In genomic region chr18:59993560-59993959, GRCh38 we compare ENCODE assay signal across 25 cellular contexts.
"Had no signal": no experiment of that assay in that cellular context is flagged by ENCODE, and none has a peak within 500 bp of the region (broad histone marks: within the 10 kb centered on the region; RNA-seq: fewer than 3 reads in every experiment).

No MANE protein-coding gene starts in this region.

- H3K4me3 Mint-ChIP-seq: activated B cell treated with CpG ODN at 0.5 μM for 24 hours; activated T-cell treated with anti-CD3 and anti-CD28 coated beads, Interleukin-2, amount 50 U/mL, for 72 hours; effector memory CD8-positive, alpha-beta T cell; memory B cell; naive thymus-derived CD4-positive, alpha-beta T cell; stimulated activated memory B cell treated with anti-CD40 and anti-IgM and Interleukin-4, amounts not matched to agents 10 μg/mL and 1 μg/mL and 100 μg/mL, for 72 hours; stimulated activated naive CD8-positive, alpha-beta T cell treated with anti-CD3 and anti-CD28 coated beads, Interleukin-15, amount 100 ng/mL, for 72 hours; T-helper 2 cell treated with Interferon-gamma antibody and Interleukin-4, amounts not matched to agents 5 μg/mL and 100 μg/mL, for 36 hours had no signal

- H3K36me3 ChIP-seq: ovary, right lobe of liver, upper lobe of left lung, vagina had no signal

- H3K27me3 ChIP-seq: ovary, right lobe of liver, upper lobe of left lung, vagina had no signal

- DNase-seq: activated B cell treated with CpG ODN at 0.5 μM for 24 hours; activated CD4-positive, alpha-beta T cell treated with anti-CD3 and anti-CD28 coated beads, Interleukin-2, amount 50 U/mL, for 1 hour; activated naive CD4-positive, alpha-beta T cell; activated T-cell treated with anti-CD3 and anti-CD28 coated beads for 4 hours; activated T-cell treated with anti-CD3 and anti-CD28 coated beads, Interleukin-2, amount 50 U/mL, for 72 hours; anterior cingulate cortex; body of pancreas; effector memory CD8-positive, alpha-beta T cell; kidney; midbrain; naive thymus-derived CD4-positive, alpha-beta T cell; ovary; right lobe of liver; stimulated activated CD4-positive, alpha-beta T cell treated with anti-CD3 and anti-CD28 coated beads, Interleukin-4, amount 100 ng/mL, for 24 hours; stimulated activated naive CD8-positive, alpha-beta T cell treated with anti-CD3 and anti-CD28 coated beads, Interleukin-15, amount 100 ng/mL, for 72 hours; substantia nigra; upper lobe of left lung had no signal

- FAIRE-seq: kidney had no signal

- H3K4me1 ChIP-seq: body of pancreas, right lobe of liver, upper lobe of left lung, vagina had no signal

- H3K4me3 ChIP-seq: body of pancreas, coronary artery, ovary, right lobe of liver, skin epidermis, upper lobe of left lung, vagina had no signal

- H3K9me3 ChIP-seq: body of pancreas, ovary, right lobe of liver, upper lobe of left lung, vagina had no signal

- H3K4me1 Mint-ChIP-seq: activated B cell treated with CpG ODN at 0.5 μM for 24 hours; memory B cell; stimulated activated memory B cell treated with anti-CD40 and anti-IgM and Interleukin-4, amounts not matched to agents 10 μg/mL and 1 μg/mL and 100 μg/mL, for 72 hours; stimulated activated naive CD8-positive, alpha-beta T cell treated with anti-CD3 and anti-CD28 coated beads, Interleukin-15, amount 100 ng/mL, for 72 hours had no signal

- H3K36me3 Mint-ChIP-seq: activated naive CD4-positive, alpha-beta T cell treated with anti-CD3 and anti-CD28 coated beads, Interleukin-2, amount 50 U/mL, for 72 hours; memory B cell; naive thymus-derived CD4-positive, alpha-beta T cell; stimulated activated memory B cell treated with anti-CD40 and anti-IgM and Interleukin-4, amounts not matched to agents 10 μg/mL and 1 μg/mL and 100 μg/mL, for 72 hours had no signal

- H3K27ac ChIP-seq: body of pancreas, coronary artery, ovary, right lobe of liver, skin epidermis, upper lobe of left lung, vagina had no signal

- H3K27ac Mint-ChIP-seq: activated B cell treated with CpG ODN at 0.5 μM for 24 hours; activated naive CD4-positive, alpha-beta T cell treated with anti-CD3 and anti-CD28 coated beads, Interleukin-2, amount 50 U/mL, for 72 hours; activated T-cell treated with anti-CD3 and anti-CD28 coated beads, Interleukin-2, amount 50 U/mL, for 72 hours; effector memory CD8-positive, alpha-beta T cell; memory B cell; naive thymus-derived CD4-positive, alpha-beta T cell; progenitor cell of endocrine pancreas; stimulated activated memory B cell treated with anti-CD40 and anti-IgM and Interleukin-4, amounts not matched to agents 10 μg/mL and 1 μg/mL and 100 μg/mL, for 72 hours; stimulated activated naive CD8-positive, alpha-beta T cell treated with anti-CD3 and anti-CD28 coated beads, Interleukin-15, amount 100 ng/mL, for 72 hours; T-helper 2 cell treated with Interferon-gamma antibody and Interleukin-4, amounts not matched to agents 5 μg/mL and 100 μg/mL, for 36 hours had no signal

- ATAC-seq: activated naive CD4-positive, alpha-beta T cell treated with anti-CD3 and anti-CD28 coated beads, Interleukin-2, amount 50 U/mL, for 72 hours; activated T-cell treated with anti-CD3 and anti-CD28 coated beads, Interleukin-2, amount 50 U/mL, for 72 hours; body of pancreas; effector memory CD8-positive, alpha-beta T cell; naive thymus-derived CD4-positive, alpha-beta T cell; right lobe of liver; stimulated activated memory B cell treated with anti-CD40 and anti-IgM and Interleukin-4, amounts not matched to agents 10 μg/mL and 1 μg/mL and 100 μg/mL, for 72 hours had no signal

- H3K9me3 Mint-ChIP-seq: activated naive CD4-positive, alpha-beta T cell treated with anti-CD3 and anti-CD28 coated beads, Interleukin-2, amount 50 U/mL, for 72 hours; activated T-cell treated with anti-CD3 and anti-CD28 coated beads, Interleukin-2, amount 50 U/mL, for 72 hours; effector memory CD8-positive, alpha-beta T cell; stimulated activated naive CD8-positive, alpha-beta T cell treated with anti-CD3 and anti-CD28 coated beads, Interleukin-15, amount 100 ng/mL, for 72 hours; T-helper 2 cell treated with Interferon-gamma antibody and Interleukin-4, amounts not matched to agents 5 μg/mL and 100 μg/mL, for 36 hours had no signal
